ENCODE assay signal across 15 cellular contexts in the genomic region with DNA sequence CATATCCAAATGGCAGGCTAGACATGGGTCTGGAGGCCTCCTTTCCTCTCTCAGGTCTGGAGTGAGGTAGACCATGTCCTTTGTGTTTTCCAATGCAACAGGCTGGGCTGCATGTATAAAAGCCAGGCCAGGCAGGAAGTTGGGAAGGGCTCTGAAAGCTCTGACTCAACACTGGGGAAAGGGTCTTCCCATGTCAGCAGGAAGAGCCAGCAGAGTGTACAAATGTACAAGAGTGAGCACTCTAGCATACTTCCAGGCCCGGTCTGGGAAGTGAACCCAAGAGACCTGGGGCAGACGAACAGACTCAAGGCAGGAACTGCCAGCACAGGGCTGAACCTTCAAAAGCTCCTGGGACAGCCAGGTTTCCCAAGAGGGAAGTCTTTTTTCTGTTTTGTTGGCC. TPM values are rescaled to one million over a fixed set of nuclear protein-coding genes. Genes with fewer than 3 reads are reported as not detected.
A peak's percentile ranks its signal among the peaks of the same experiment; 100 is the strongest.
DNase-seq lines count a peak whose midpoint lies in the region; ATAC-seq and TF ChIP-seq lines count a peak whose summit lies in the region.
"Had no signal": no experiment of that assay in that cellular context is flagged by ENCODE, and none has a peak within 500 bp of the region (broad histone marks: within the 10 kb centered on the region; RNA-seq: fewer than 3 reads in every experiment).

No MANE protein-coding gene starts in this region.

- no peak overlapping the region for H3K4ac ChIP-seq in trophoblast cell (ENCODE audit: low read depth, low read length)

- POLR2A ChIA-PET in RWPE1 (lab: Yijun Ruan, JAX; ENCODE audit: low non-redundant PET): interaction anchor here (0.7 kb wide), 1 partner anchor 212 kb away, joined by 5 read pairs; no protein-coding TSS in a partner anchor

- H3K14ac ChIP-seq in trophoblast cell (ENCODE audit: low read length): no peak overlapping the region

- no peaks in the 10 kb centered on the region for H3K9me3 ChIP-seq in trophoblast cell (ENCODE audit: insufficient read depth, low read depth, low read length)
- H3K9me3 ChIP-seq in vagina: no peaks in the 10 kb centered on the region

- H2AFZ ChIP-seq in trophoblast cell (ENCODE audit: insufficient read depth, low read length, poor library complexity): peak overlapping the region; percentile 17

- peaks cover 10 to 14% of the 10 kb centered on the region in 2 experiments for H3K4me1 ChIP-seq in trophoblast cell (ENCODE audit: control insufficient read depth in 1 of 2, insufficient read depth in 2 of 2, low read length in 2 of 2)
- H3K4me1 ChIP-seq in vagina: peaks cover 10% of the 10 kb centered on the region

- no peak overlapping the region for H3K23ac ChIP-seq in trophoblast cell (ENCODE audit: low read length)

- peaks cover 5% of the 10 kb centered on the region for H3K79me2 ChIP-seq in trophoblast cell (ENCODE audit: control insufficient read depth, insufficient read depth, low read length, poor library complexity)

- no peak overlapping the region for H3K9ac ChIP-seq in trophoblast cell (ENCODE audit: low read length)

- peak; percentile 55 for DNase-seq in ELR (ENCODE audit: low read depth)
- no peak for DNase-seq in RWPE1 (ENCODE audit: low spot score)
- DNase-seq in fibroblast of mammary gland (ENCODE audit: low read depth): peak; percentile 63
- no peak for DNase-seq in trophoblast cell
- DNase-seq in activated gamma-delta T cell treated with Interleukin-2 at 50 U/mL for 16 hours: no peak
- DNase-seq in vagina (ENCODE audit: extremely low spot score in 2 of 2): no peak
- DNase-seq: activated CD4-positive, alpha-beta T cell treated with anti-CD3 and anti-CD28 coated beads, Interleukin-2, amount 50 U/mL, for 48 hours; activated naive CD4-positive, alpha-beta T cell; CD4-positive, alpha-beta T cell; natural killer cell; small intestine had no signal

- no CpG with 5 or more reads among the region's 2 CpGs for WGBS in trophoblast cell (ENCODE audit: extremely low coverage, insufficient coverage, insufficient read length)

- TF ChIP-seq CTCF in RWPE1 (conservative IDR thresholded peaks at IDR 0.05; ENCODE audit: low read depth): no peak
- TF ChIP-seq CTCF in fibroblast of mammary gland (conservative IDR thresholded peaks at IDR 0.05; ENCODE audit: control insufficient read depth, insufficient read depth, low read depth, low read length): no peak
- TF ChIP-seq CTCF in vagina (IDR thresholded peaks at IDR 0.05): no peak

- intact Hi-C loops in vagina (cut with DNase I): no loop called here

- CTCF ChIA-PET in RWPE1 (lab: Yijun Ruan, JAX): interaction anchor here (0.6 kb wide), 1 partner anchor 68 kb away, joined by 3 read pairs; no protein-coding TSS in a partner anchor

- peak overlapping the region; percentile 66 for H4K91ac ChIP-seq in trophoblast cell (ENCODE audit: low read depth, low read length)

- ATAC-seq in HG03025 (IDR thresholded peaks at IDR 0.05; ENCODE audit: low FRiP score, unreplicated experiment) (no peak), HG03095 (IDR thresholded peaks at IDR 0.05; ENCODE audit: unreplicated experiment) (no peak)
- ATAC-seq: natural killer cell had no signal

- peaks cover 7% of the 10 kb centered on the region for H3K79me1 ChIP-seq in trophoblast cell (ENCODE audit: low read length)

- no peak overlapping the region for H4K12ac ChIP-seq in trophoblast cell (ENCODE audit: low read depth, low read length)

- H4K8ac ChIP-seq in trophoblast cell (ENCODE audit: low read depth, low read length): peak overlapping the region; percentile 30

- peaks cover 3 to 6% of the 10 kb centered on the region in 2 experiments for H3K36me3 ChIP-seq in trophoblast cell (ENCODE audit: control insufficient read depth in 1 of 2, insufficient read depth in 2 of 2, low read length in 2 of 2)
- H3K36me3 ChIP-seq in vagina: peaks cover 0 to 9% of the 10 kb centered on the region in 2 donors
- H3K36me3 ChIP-seq: cardiac muscle cell had no signal

- peak overlapping the region; percentile 69 for H2AK5ac ChIP-seq in trophoblast cell (ENCODE audit: low read length)

- H3K27me3 ChIP-seq in trophoblast cell (ENCODE audit: insufficient read depth, low read length) (no peaks in the 10 kb centered on the region), vagina (no peaks in the 10 kb centered on the region)
- H3K27me3 ChIP-seq: cardiac muscle cell had no signal

- H3K4me3 ChIP-seq in fibroblast of mammary gland (ENCODE audit: control insufficient read depth, low read depth, low read length) (no peak overlapping the region), trophoblast cell (ENCODE audit: low read depth, low read length) (no peak overlapping the region), vagina (no peak overlapping the region)
- H3K4me3 ChIP-seq: cardiac muscle cell had no signal

- H2BK12ac ChIP-seq in trophoblast cell (ENCODE audit: low read length): peak overlapping the region; percentile 86

- H3K18ac ChIP-seq in trophoblast cell (ENCODE audit: low read length): peak overlapping the region; percentile 91

- H2BK5ac ChIP-seq in trophoblast cell (ENCODE audit: low read depth, low read length, poor library complexity): peak overlapping the region; percentile 88

- no peak for TF ChIP-seq POLR2A in vagina (IDR thresholded peaks at IDR 0.05)

- peak overlapping the region; percentile 61 for H3K27ac ChIP-seq in RWPE1
- H3K27ac ChIP-seq in trophoblast cell (ENCODE audit: low read depth, low read length): peak overlapping the region; percentile 70
- H3K27ac ChIP-seq in vagina: no peak overlapping the region
- H3K27ac ChIP-seq: cardiac muscle cell had no signal

- H3K4me2 ChIP-seq in trophoblast cell (ENCODE audit: low read length): no peak overlapping the region

- peak overlapping the region; percentile 14 for H2BK120ac ChIP-seq in trophoblast cell (ENCODE audit: insufficient read depth, low read length, poor library complexity)

RNA-seq across cellular contexts. Expression of gene ATPAF2, which starts 7.0 kb away (rescaled TPM):
- 19.0 and 19.7 TPM in 2 replicates for polyA plus RNA-seq in trophoblast cell (2013)
- 15.5 TPM for total RNA-seq in vagina

RNA-seq across cellular contexts. Expression of gene GID4, which starts 7.3 kb away (rescaled TPM):
- 7.6 and 8.3 TPM in 2 replicates for polyA plus RNA-seq in trophoblast cell (2013)
- 11.3 TPM for total RNA-seq in vagina

RNA-seq across cellular contexts. Expression of gene DRG2, which starts 55.8 kb away (rescaled TPM):
- 26.8 and 27.0 TPM in 2 replicates for polyA plus RNA-seq in trophoblast cell (2013)
- total RNA-seq in vagina: 40.8 TPM

RNA-seq across cellular contexts. Expression of gene DRC3, which starts 59.3 kb away (rescaled TPM):
- polyA plus RNA-seq in trophoblast cell (2013): 0.39 and 0.47 TPM in 2 replicates
- 0.74 TPM for total RNA-seq in vagina
- total RNA-seq: H1 had no signal

RNA-seq across cellular contexts. Expression of gene TOM1L2, which starts 59.8 kb away (rescaled TPM):
- polyA plus RNA-seq in trophoblast cell (2013): 76.2 and 80.2 TPM in 2 replicates
- total RNA-seq in vagina: 88.6 TPM

Comparison
In these comparisons a context has a peak if more than half of its experiments do, and no peak if none do; other contexts are left out.
1. DNase-seq: peak in ELR (single experiment) and fibroblast of mammary gland (single experiment); none in RWPE1 (single experiment), trophoblast cell (0 of 2), activated gamma-delta T cell treated with Interleukin-2 at 50 U/mL for 16 hours (single experiment) and vagina (0 of 2).